Comparison of ENCODE assay signal across 29 cellular contexts in the genomic region with DNA sequence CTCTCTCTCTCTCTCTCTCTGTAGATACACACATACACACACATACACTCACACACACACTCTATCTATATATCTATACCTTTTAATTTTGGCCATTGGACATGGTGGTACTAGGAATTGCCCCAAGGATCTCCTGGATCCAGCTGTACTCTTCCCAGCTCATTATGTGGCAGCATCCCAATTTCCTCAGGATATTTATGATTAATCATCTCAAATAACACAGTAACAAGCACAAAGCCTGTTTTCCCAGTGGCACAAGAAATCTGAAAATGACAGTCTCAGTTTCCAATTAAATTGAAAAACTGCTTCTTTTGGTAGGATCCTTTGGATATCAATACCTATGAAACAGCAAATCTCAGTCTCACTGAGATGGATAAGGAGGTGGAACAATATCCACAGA.
"Had no signal": no experiment of that assay in that cellular context is flagged by ENCODE, and none has a peak within 500 bp of the region (broad histone marks: within the 10 kb centered on the region; RNA-seq: fewer than 3 reads in every experiment).

No MANE protein-coding gene starts in this region.

- H3K27me3 ChIP-seq: brain microvascular endothelial cell, esophagus squamous epithelium, gastroesophageal sphincter had no signal

- H3K36me3 ChIP-seq: brain microvascular endothelial cell, esophagus squamous epithelium, gastroesophageal sphincter had no signal

- H3K27ac Mint-ChIP-seq: activated CD4-positive, alpha-beta memory T cell treated with anti-CD3 and anti-CD28 coated beads, Interleukin-2, amount 10 ng/mL, durations not matched to agents 7 days and 5 days; activated CD4-positive, alpha-beta T cell treated with anti-CD3 and anti-CD28 coated beads, Interleukin-2, amount 10 ng/mL, durations not matched to agents 7 days and 5 days; activated naive CD8-positive, alpha-beta T cell; activated T-cell treated with anti-CD3 and anti-CD28 coated beads, Interleukin-2, amount 50 U/mL, for 24 hours; activated T-cell treated with anti-CD3 and anti-CD28 coated beads, Interleukin-2, amount 50 U/mL, for 72 hours; WTC11 had no signal

- H3K27ac ChIP-seq: brain microvascular endothelial cell, epithelial cell of prostate, esophagus squamous epithelium, gastroesophageal sphincter had no signal

- H3K9me3 ChIP-seq: esophagus squamous epithelium, gastroesophageal sphincter had no signal

- ATAC-seq: activated T-cell treated with anti-CD3 and anti-CD28 coated beads, Interleukin-2, amount 50 U/mL, for 72 hours; effector memory CD8-positive, alpha-beta T cell; gastroesophageal sphincter; WTC11 had no signal

- H3K36me3 Mint-ChIP-seq: activated naive CD8-positive, alpha-beta T cell; WTC11 had no signal

- H3K27me3 Mint-ChIP-seq: activated CD4-positive, alpha-beta memory T cell treated with anti-CD3 and anti-CD28 coated beads, Interleukin-2, amount 10 ng/mL, durations not matched to agents 7 days and 5 days; activated T-cell treated with anti-CD3 and anti-CD28 coated beads, Interleukin-2, amount 50 U/mL, for 24 hours had no signal

- H3K9me3 Mint-ChIP-seq: activated CD4-positive, alpha-beta memory T cell treated with anti-CD3 and anti-CD28 coated beads, Interleukin-2, amount 10 ng/mL, durations not matched to agents 7 days and 5 days; activated CD4-positive, alpha-beta T cell treated with anti-CD3 and anti-CD28 coated beads, Interleukin-2, amount 10 ng/mL, durations not matched to agents 7 days and 5 days; activated T-cell treated with anti-CD3 and anti-CD28 coated beads, Interleukin-2, amount 50 U/mL, for 24 hours; activated T-cell treated with anti-CD3 and anti-CD28 coated beads, Interleukin-2, amount 50 U/mL, for 72 hours; effector memory CD8-positive, alpha-beta T cell; WTC11 had no signal

- DNase-seq: activated CD4-positive, alpha-beta memory T cell treated with anti-CD3 and anti-CD28 coated beads, Interleukin-2, amount 10 ng/mL, durations not matched to agents 7 days and 5 days; activated CD4-positive, alpha-beta T cell treated with anti-CD3 and anti-CD28 coated beads for 1 hour; activated CD4-positive, alpha-beta T cell treated with anti-CD3 and anti-CD28 coated beads for 4 hours; activated CD4-positive, alpha-beta T cell treated with anti-CD3 and anti-CD28 coated beads, Interleukin-2, amount 10 ng/mL, durations not matched to agents 7 days and 5 days; activated CD4-positive, alpha-beta T cell treated with anti-CD3 and anti-CD28 coated beads, Interleukin-2, amount 50 U/mL, for 4 hours; activated CD8-positive, alpha-beta memory T cell treated with anti-CD3 and anti-CD28 coated beads, Interleukin-2, amount 50 U/mL, for 48 hours; activated effector memory CD4-positive, alpha-beta T cell treated with Interleukin-2 at 50 U/mL for 16 hours; activated gamma-delta T cell treated with Interleukin-2 at 50 U/mL for 16 hours; activated naive CD4-positive, alpha-beta T cell treated with anti-CD3 and anti-CD28 coated beads, Interleukin-2, amount 50 U/mL, for 16 hours; activated naive CD4-positive, alpha-beta T cell treated with Interleukin-2 at 50 U/mL for 16 hours; activated T-cell treated with anti-CD3 and anti-CD28 coated beads for 4 hours; activated T-cell treated with anti-CD3 and anti-CD28 coated beads, Interleukin-2, amount 50 U/mL, for 24 hours; activated T-cell treated with anti-CD3 and anti-CD28 coated beads, Interleukin-2, amount 50 U/mL, for 72 hours; amniotic stem cell; anterior cingulate cortex; brain microvascular endothelial cell; caudate nucleus; cortex of kidney; dermis blood vessel endothelial cell; effector CD4-positive, alpha-beta T cell; effector memory CD8-positive, alpha-beta T cell; esophagus squamous epithelium; foreskin melanocyte; T-helper 1 cell; T-helper 2 cell had no signal

- H3K4me3 Mint-ChIP-seq: activated CD4-positive, alpha-beta memory T cell treated with anti-CD3 and anti-CD28 coated beads, Interleukin-2, amount 10 ng/mL, durations not matched to agents 7 days and 5 days; activated CD4-positive, alpha-beta T cell treated with anti-CD3 and anti-CD28 coated beads, Interleukin-2, amount 10 ng/mL, durations not matched to agents 7 days and 5 days; activated naive CD8-positive, alpha-beta T cell; activated T-cell treated with anti-CD3 and anti-CD28 coated beads, Interleukin-2, amount 50 U/mL, for 24 hours; activated T-cell treated with anti-CD3 and anti-CD28 coated beads, Interleukin-2, amount 50 U/mL, for 72 hours; effector memory CD8-positive, alpha-beta T cell; WTC11 had no signal

- H3K4me3 ChIP-seq: esophagus squamous epithelium, gastroesophageal sphincter had no signal
